8 cellular contexts compared by ENCODE assay signal in the genomic region with DNA sequence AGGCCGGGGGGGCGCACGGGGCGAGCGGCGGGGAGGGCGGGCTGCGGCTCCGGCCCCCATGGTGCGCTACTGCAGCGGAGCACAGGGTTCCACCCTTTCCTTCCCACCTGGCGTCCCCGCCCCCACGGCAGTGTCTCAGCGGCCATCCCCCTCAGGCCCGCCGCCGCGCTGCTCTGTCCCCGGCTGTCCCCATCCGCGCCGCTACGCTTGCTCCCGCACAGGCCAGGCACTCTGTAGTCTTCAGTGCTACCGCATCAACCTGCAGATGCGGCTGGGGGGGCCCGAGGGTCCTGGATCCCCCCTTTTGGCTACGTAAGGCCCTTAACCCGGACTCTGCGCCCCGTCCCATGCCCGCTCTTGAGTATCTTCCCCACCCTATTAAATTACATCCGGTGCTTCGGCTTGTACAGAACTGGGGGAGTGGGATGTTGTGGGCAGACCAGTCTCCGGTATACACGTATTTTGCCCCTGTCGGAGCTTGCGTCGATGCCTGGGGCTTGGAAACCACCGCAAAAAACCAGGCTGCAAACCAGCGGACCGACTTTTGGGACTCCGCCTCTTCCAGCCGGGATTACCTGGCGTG. TPM values are rescaled to one million over a fixed set of nuclear protein-coding genes. Genes with fewer than 3 reads are reported as not detected.
DNase-seq lines count a peak whose midpoint lies in the region; TF ChIP-seq lines count a peak whose summit lies in the region.

No MANE protein-coding gene starts in this region.

- TF ChIP-seq RAD21 in liver (IDR thresholded peaks at IDR 0.05), result no peak

- H3K36me3 ChIP-seq in H7 (replicated peaks; ENCODE audit: control insufficient read depth, insufficient read depth, low read length), result no peaks in the 10 kb centered on the region; the same call in none of the 2 replicates
- peaks cover 3 to 13% (median 5%) of the 10 kb centered on the region in 4 donors for H3K36me3 ChIP-seq in liver (ENCODE audit: control insufficient read depth in 4 of 4, insufficient read depth in 3 of 4, low read depth in 1 of 4, low read length in 3 of 4)

- peak; percentile 53 for DNase-seq in GM12864 (ENCODE audit: low read depth)
- DNase-seq in H7, result peak; percentile 91
- DNase-seq in NB4 (ENCODE audit: low read depth), result peak; percentile 79
- peak; percentile 54 to 68 (median 63) for DNase-seq in activated CD4-positive, CD25-positive, alpha-beta regulatory T cell (lab: John Stamatoyannopoulos, UW)
- DNase-seq in caudate nucleus (lab: John Stamatoyannopoulos, UW), result peak in 36 of 61 donors; percentile 39 to 83 (median 71)
- peak; percentile 52 to 77 (median 66) for DNase-seq in stimulated activated CD4-positive, alpha-beta T cell treated with anti-CD3 and anti-CD28 coated beads, TNF-alpha, amount 100 ng/mL, for 48 hours (ENCODE audit: low read depth in 3 of 3)
- no peak for DNase-seq in epidermal melanocyte (ENCODE audit: insufficient read length, low spot score)

- H3K9me3 ChIP-seq in liver (ENCODE audit: control insufficient read depth in 4 of 4, low read length in 3 of 4), result no peaks in the 10 kb centered on the region

- TF ChIP-seq POLR2A in NB4 (IDR thresholded peaks at IDR 0.05; ENCODE audit: extremely low read depth, insufficient read length), result peak; percentile 80

- peak overlapping the region; percentile 76 to 90 for H3K9ac ChIP-seq in liver (ENCODE audit: low read depth in 1 of 2, low read length in 2 of 2)

- H3K27ac ChIP-seq in caudate nucleus (ENCODE audit: low read depth, low read length), result peak overlapping the region; percentile 96
- peak overlapping the region; percentile 97 to 99 for H3K27ac ChIP-seq in liver (ENCODE audit: low read depth in 1 of 2, low read length in 2 of 2)

- H3K27me3 ChIP-seq in H7 (ENCODE audit: control insufficient read depth, insufficient read depth, low read length) (no peaks in the 10 kb centered on the region), liver (ENCODE audit: control insufficient read depth in 4 of 4, insufficient read depth in 4 of 4, low read length in 3 of 4) (no peaks in the 10 kb centered on the region)

- peaks cover 5 to 40% (median 34%) of the 10 kb centered on the region in 4 donors for H3K4me1 ChIP-seq in liver (ENCODE audit: control insufficient read depth in 4 of 4, insufficient read depth in 4 of 4, low read length in 3 of 4)

- TF ChIP-seq CTCF in GM12864 (IDR thresholded peaks at IDR 0.05; ENCODE audit: low read depth, low read length, missing control alignments), result no peak
- TF ChIP-seq CTCF in NB4 (IDR thresholded peaks at IDR 0.05; ENCODE audit: low read depth, low read length), result no peak
- no peak for TF ChIP-seq CTCF in liver (IDR thresholded peaks at IDR 0.05; ENCODE audit: low read depth, low read length, missing input control)

- WGBS in liver, result under 1% methylated on average over 46 of the region's 46 CpGs

- H3K4me3 ChIP-seq in GM12864 (ENCODE audit: low read depth, low read length) (peak overlapping the region; percentile 78), H7 (ENCODE audit: insufficient read depth, low read depth, low read length) (peak overlapping the region; percentile 73), NB4 (ENCODE audit: low read depth, low read length) (peak overlapping the region; percentile 83), liver (ENCODE audit: low read depth in 1 of 3, low read length in 3 of 3) (peak overlapping the region; percentile 65 to 76 (median 75))

TF ChIP-seq in liver, 16 proteins besides CTCF, POLR2A, EP300 and RAD21:
- TF ChIP-seq, protein P1, sequence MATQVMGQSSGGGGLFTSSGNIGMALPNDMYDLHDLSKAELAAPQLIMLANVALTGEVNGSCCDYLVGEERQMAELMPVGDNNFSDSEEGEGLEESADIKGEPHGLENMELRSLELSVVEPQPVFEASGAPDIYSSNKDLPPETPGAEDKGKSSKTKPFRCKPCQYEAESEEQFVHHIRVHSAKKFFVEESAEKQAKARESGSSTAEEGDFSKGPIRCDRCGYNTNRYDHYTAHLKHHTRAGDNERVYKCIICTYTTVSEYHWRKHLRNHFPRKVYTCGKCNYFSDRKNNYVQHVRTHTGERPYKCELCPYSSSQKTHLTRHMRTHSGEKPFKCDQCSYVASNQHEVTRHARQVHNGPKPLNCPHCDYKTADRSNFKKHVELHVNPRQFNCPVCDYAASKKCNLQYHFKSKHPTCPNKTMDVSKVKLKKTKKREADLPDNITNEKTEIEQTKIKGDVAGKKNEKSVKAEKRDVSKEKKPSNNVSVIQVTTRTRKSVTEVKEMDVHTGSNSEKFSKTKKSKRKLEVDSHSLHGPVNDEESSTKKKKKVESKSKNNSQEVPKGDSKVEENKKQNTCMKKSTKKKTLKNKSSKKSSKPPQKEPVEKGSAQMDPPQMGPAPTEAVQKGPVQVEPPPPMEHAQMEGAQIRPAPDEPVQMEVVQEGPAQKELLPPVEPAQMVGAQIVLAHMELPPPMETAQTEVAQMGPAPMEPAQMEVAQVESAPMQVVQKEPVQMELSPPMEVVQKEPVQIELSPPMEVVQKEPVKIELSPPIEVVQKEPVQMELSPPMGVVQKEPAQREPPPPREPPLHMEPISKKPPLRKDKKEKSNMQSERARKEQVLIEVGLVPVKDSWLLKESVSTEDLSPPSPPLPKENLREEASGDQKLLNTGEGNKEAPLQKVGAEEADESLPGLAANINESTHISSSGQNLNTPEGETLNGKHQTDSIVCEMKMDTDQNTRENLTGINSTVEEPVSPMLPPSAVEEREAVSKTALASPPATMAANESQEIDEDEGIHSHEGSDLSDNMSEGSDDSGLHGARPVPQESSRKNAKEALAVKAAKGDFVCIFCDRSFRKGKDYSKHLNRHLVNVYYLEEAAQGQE (IDR thresholded peaks at IDR 0.05), result peak; percentile 84
- TF ChIP-seq SP1 (IDR thresholded peaks at IDR 0.05), result no peak
- no peak for TF ChIP-seq NR2F2 (IDR thresholded peaks at IDR 0.05)

RNA-seq across cellular contexts. Expression of a gene that starts 0.6 kb away (rescaled TPM):
- 81.0 and 88.9 TPM in 2 replicates for total RNA-seq in H7 (2014; rRNA removed; shearing (Covaris generic))
- total RNA-seq in liver, result 10 to 100 TPM; 23.5 to 26.2 TPM
- polyA plus RNA-seq in liver, result 10 to 100 TPM; 19.2 to 45.0 TPM

RNA-seq across cellular contexts. Expression of a gene that starts 2.8 kb away (rescaled TPM):
- total RNA-seq in H7 (2014; rRNA removed; shearing (Covaris generic)), result 9.6 and 11.3 TPM in 2 replicates
- 10 to 100 TPM in 1 of 2 donors, 1 to 10 TPM in 1; 7.0 to 14.8 TPM for total RNA-seq in liver
- polyA plus RNA-seq in liver, result 10 to 100 TPM in 1 of 2 donors, 1 to 10 TPM in 1; 2.7 to 14.0 TPM

RNA-seq across cellular contexts. Expression of a gene that starts 7.5 kb away (rescaled TPM):
- 91.2 and 98.8 TPM in 2 replicates for total RNA-seq in H7 (2014; rRNA removed; shearing (Covaris generic))
- total RNA-seq in liver, result 10 to 100 TPM; 23.4 to 50.0 TPM
- 10 to 100 TPM; 21.2 to 38.6 TPM for polyA plus RNA-seq in liver

RNA-seq across cellular contexts. Expression of a gene that starts 14.8 kb away (rescaled TPM):
- total RNA-seq in H7 (2014; rRNA removed; shearing (Covaris generic)), result 25.9 and 34.1 TPM in 2 replicates
- 10 to 100 TPM; 12.6 to 21.0 TPM for total RNA-seq in liver
- 10 to 100 TPM; 51.1 to 72.5 TPM for polyA plus RNA-seq in liver

RNA-seq across cellular contexts. Expression of a gene that starts 15.9 kb away (rescaled TPM):
- 93.4 and 107 TPM in 2 replicates for total RNA-seq in H7 (2014; rRNA removed; shearing (Covaris generic))
- total RNA-seq in liver, result 10 to 100 TPM; 27.8 to 98.0 TPM
- polyA plus RNA-seq in liver, result 10 to 100 TPM; 54.4 to 91.7 TPM
